In genomic region chr12:76238688-76239087, GRCh38 we compare ENCODE assay signal across 17 cellular contexts.
DNase-seq lines count a peak whose midpoint lies in the region; ATAC-seq, FAIRE-seq and TF ChIP-seq lines count a peak whose summit lies in the region.
"Had no signal": no experiment of that assay in that cellular context is flagged by ENCODE, and none has a peak within 500 bp of the region (broad histone marks: within the 10 kb centered on the region; RNA-seq: fewer than 3 reads in every experiment).

No MANE protein-coding gene starts in this region.

- H3K4me3 Mint-ChIP-seq in astrocyte (ENCODE audit: unreplicated experiment), result no peak overlapping the region
- H3K4me3 Mint-ChIP-seq: B cell; CD4-positive, alpha-beta T cell; HFFc6 had no signal

- DNase-seq in HepG2 (ENCODE audit: low spot score) (no peak), astrocyte (ENCODE audit: low read depth) (no peak), keratinocyte (ENCODE audit: low read depth, low spot score) (no peak), H7 (no peak), PC-9 (no peak)
- DNase-seq in activated CD8-positive, alpha-beta memory T cell treated with anti-CD3 and anti-CD28 coated beads, Interleukin-2, amount 50 U/mL, for 4 hours, result no peak
- DNase-seq: C1 segment of cervical spinal cord; CD4-positive, alpha-beta T cell; DMS79 treated with DMSO at 0.1 percent for 48 hours had no signal

- no peak for TF ChIP-seq POLR2A in HepG2 (IDR thresholded peaks at IDR 0.05; ENCODE audit: insufficient read depth in 1 of 2, low read depth in 2 of 2, low read length in 2 of 2)

- H4K20me1 ChIP-seq in HepG2 (ENCODE audit: insufficient read depth, low read length) (no peaks in the 10 kb centered on the region), astrocyte (ENCODE audit: insufficient read depth, low read length) (no peaks in the 10 kb centered on the region), keratinocyte (ENCODE audit: control insufficient read depth, extremely low read depth, insufficient read depth, low read length) (no peaks in the 10 kb centered on the region), PC-9 (ENCODE audit: insufficient read depth) (no peaks in the 10 kb centered on the region)

- peaks cover 4% of the 10 kb centered on the region for H3K9me3 Mint-ChIP-seq in astrocyte (ENCODE audit: unreplicated experiment)
- H3K9me3 Mint-ChIP-seq: CD4-positive, alpha-beta T cell; HFFc6 had no signal

- intact Hi-C loops in HepG2 (cut with micrococcal nuclease; ENCODE audit: unreplicated experiment), result no loop called here
- intact Hi-C loops in PC-9 (cut with micrococcal nuclease; ENCODE audit: unreplicated experiment), result no loop called here

- no peak for ATAC-seq in HepG2

- H2AFZ ChIP-seq in HepG2 (ENCODE audit: low read length) (no peak overlapping the region), astrocyte (ENCODE audit: low read depth, low read length) (no peak overlapping the region), keratinocyte (ENCODE audit: control insufficient read depth, low read length) (no peak overlapping the region), PC-9 (no peak overlapping the region)

- BruUV-seq in HepG2 (replicated peaks; lab: Mats Ljungman, UMichigan) (no TSS peak), PC-9 (replicated peaks; lab: Mats Ljungman, UMichigan) (no TSS peak)

- H3F3A ChIP-seq in PC-9 (ENCODE audit: insufficient read depth, low read depth), result peaks cover 13% of the 10 kb centered on the region; the same call in 1 of the 2 replicates

- WGBS in liver, result 35% methylated on average over 4 of the region's 4 CpGs
- WGBS in HepG2 (ENCODE audit: low lambda C conversion rate), result 42% methylated on average over 4 of the region's 4 CpGs

- no peaks in the 10 kb centered on the region for H3K36me3 ChIP-seq in liver (ENCODE audit: control insufficient read depth in 4 of 4, insufficient read depth in 3 of 4, low read depth in 1 of 4, low read length in 3 of 4)
- H3K36me3 ChIP-seq in HepG2 (replicated peaks in 1 of 2; ENCODE audit: control insufficient read depth in 1 of 2, insufficient read depth in 2 of 2, low read length in 2 of 2), result no peaks in the 10 kb centered on the region
- H3K36me3 ChIP-seq in astrocyte (ENCODE audit: insufficient read depth, low read length), result no peaks in the 10 kb centered on the region
- no peaks in the 10 kb centered on the region for H3K36me3 ChIP-seq in keratinocyte (ENCODE audit: control insufficient read depth in 2 of 2, extremely low read depth in 1 of 2, insufficient read depth in 2 of 2, low read length in 2 of 2)
- no peaks in the 10 kb centered on the region for H3K36me3 ChIP-seq in H7 (replicated peaks; ENCODE audit: control insufficient read depth, insufficient read depth, low read length)
- H3K36me3 ChIP-seq in PC-9 (ENCODE audit: low read depth), result no peaks in the 10 kb centered on the region

- H3K9me1 ChIP-seq in keratinocyte (ENCODE audit: control insufficient read depth, extremely low read depth, insufficient read depth, low read length), result no peaks in the 10 kb centered on the region

- no peaks in the 10 kb centered on the region for H3K27me3 ChIP-seq in liver (ENCODE audit: control insufficient read depth in 4 of 4, insufficient read depth in 4 of 4, low read length in 3 of 4)
- no peaks in the 10 kb centered on the region for H3K27me3 ChIP-seq in HepG2 (ENCODE audit: control insufficient read depth in 1 of 2, insufficient read depth in 2 of 2, low read length in 2 of 2)
- H3K27me3 ChIP-seq in astrocyte (ENCODE audit: insufficient read depth, low read length), result no peaks in the 10 kb centered on the region
- H3K27me3 ChIP-seq in keratinocyte (ENCODE audit: control insufficient read depth, extremely low read depth, insufficient read depth, low read length), result no peaks in the 10 kb centered on the region
- H3K27me3 ChIP-seq in H7 (ENCODE audit: control insufficient read depth, insufficient read depth, low read length), result no peaks in the 10 kb centered on the region
- no peaks in the 10 kb centered on the region for H3K27me3 ChIP-seq in PC-9 (ENCODE audit: insufficient read depth, low read depth)

- H3K4me3 ChIP-seq in liver (ENCODE audit: low read depth in 1 of 3, low read length in 3 of 3) (no peak overlapping the region), HepG2 (replicated peaks in 1 of 3; ENCODE audit: insufficient read depth in 1 of 3, low read depth in 2 of 3, low read length in 3 of 3) (no peak overlapping the region), astrocyte (ENCODE audit: insufficient read depth, low read depth, low read length) (no peak overlapping the region), keratinocyte (ENCODE audit: control insufficient read depth in 2 of 3, extremely low read depth in 1 of 3, insufficient read depth in 2 of 3, low read depth in 1 of 3, low read length in 3 of 3) (no peak overlapping the region), H7 (ENCODE audit: insufficient read depth, low read depth, low read length) (no peak overlapping the region), PC-9 (no peak overlapping the region)

- FAIRE-seq in HepG2 (lab: Jason Lieb, UNC), result no peak
- no peak for FAIRE-seq in astrocyte (lab: Jason Lieb, UNC)
- no peak for FAIRE-seq in keratinocyte (lab: Jason Lieb, UNC)
- FAIRE-seq: A204.1, G401.6, GM12892, H1, HTR-8/SVneo had no signal

- CTCF ChIA-PET in HepG2 (lab: Yijun Ruan, JAX; ENCODE audit: low intra/inter-chr PET ratio, low total read pairs), result no interaction called here
- CTCF ChIA-PET in PC-9 (lab: Charles Lee), result interaction anchor here (0.7 kb wide), 1 partner anchor 76 kb away, joined by 4 read pairs; no protein-coding TSS in a partner anchor

- in situ Hi-C loops in HepG2 (cut with HindIII; ENCODE audit: extremely low pct_ligation_motif_present, low pct_unique_long_range_greater_than_20kb), result no loop called here

- TF ChIP-seq RAD21 in liver (IDR thresholded peaks at IDR 0.05), result peak; percentile 19 to 55
- TF ChIP-seq RAD21 in HepG2 (CRISPR knock-in tag; IDR thresholded peaks at IDR 0.05), result no peak

- no peak for TF ChIP-seq CTCF in liver (IDR thresholded peaks at IDR 0.05; ENCODE audit: low read depth, low read length, missing input control)
- TF ChIP-seq CTCF in HepG2 (CRISPR knock-in tag; IDR thresholded peaks at IDR 0.05), result no peak
- no peak for TF ChIP-seq CTCF in astrocyte (IDR thresholded peaks at IDR 0.05; ENCODE audit: insufficient read depth, low read depth, low read length)
- TF ChIP-seq CTCF in keratinocyte (optimal IDR thresholded peaks at IDR 0.05 in 1 of 3, IDR thresholded peaks at IDR 0.05 in 1 of 3, conservative IDR thresholded peaks at IDR 0.05 in 1 of 3; ENCODE audit: extremely low read depth in 1 of 3, insufficient read depth in 2 of 3, low read length in 3 of 3), result no peak
- no peak for TF ChIP-seq CTCF in PC-9 (conservative IDR thresholded peaks at IDR 0.05)

- H3K9me3 ChIP-seq in liver (ENCODE audit: control insufficient read depth in 4 of 4, low read length in 3 of 4) (no peaks in the 10 kb centered on the region), HepG2 (ENCODE audit: low read length) (no peaks in the 10 kb centered on the region), astrocyte (ENCODE audit: insufficient read depth, low read depth, low read length) (no peaks in the 10 kb centered on the region), keratinocyte (ENCODE audit: control insufficient read depth, low read depth, low read length) (no peaks in the 10 kb centered on the region), PC-9 (ENCODE audit: insufficient read depth, low read depth) (no peaks in the 10 kb centered on the region; the same call in 1 of the 2 replicates)

- H3K27me3 Mint-ChIP-seq in astrocyte (ENCODE audit: low read depth, unreplicated experiment), result no peaks in the 10 kb centered on the region
- H3K27me3 Mint-ChIP-seq: B cell; CD4-positive, alpha-beta T cell had no signal

- H3K9me2 ChIP-seq in PC-9 (ENCODE audit: insufficient read depth), result no peaks in the 10 kb centered on the region

- dilution Hi-C loops in keratinocyte (cut with MboI; ENCODE audit: extremely low pct_ligation_motif_present, low sequenced_read_pairs), result no loop called here

- TF ChIP-seq EP300 in HepG2 (IDR thresholded peaks at IDR 0.05; ENCODE audit: low read depth in 2 of 2, low read length in 2 of 2) (no peak), HepG2 (CRISPR knock-in tag; IDR thresholded peaks at IDR 0.05; ENCODE audit: borderline replicate concordance) (no peak)

- H3K79me2 ChIP-seq in HepG2 (ENCODE audit: insufficient read depth, low read length), result no peaks in the 10 kb centered on the region
- no peaks in the 10 kb centered on the region for H3K79me2 ChIP-seq in astrocyte (ENCODE audit: insufficient read depth, low read length)
- no peaks in the 10 kb centered on the region for H3K79me2 ChIP-seq in keratinocyte (ENCODE audit: control insufficient read depth, insufficient read depth, low read length)
- H3K79me2 ChIP-seq in PC-9 (ENCODE audit: low read depth), result no peaks in the 10 kb centered on the region

- H3K27ac ChIP-seq in liver (ENCODE audit: low read depth in 1 of 2, low read length in 2 of 2) (peak overlapping the region; percentile 14 to 41), HepG2 (ENCODE audit: extremely low read length, insufficient read depth, low read length) (no peak overlapping the region), astrocyte (ENCODE audit: low read depth, low read length) (peak overlapping the region; percentile 1), keratinocyte (ENCODE audit: control insufficient read depth, insufficient read depth, low read length) (peak overlapping the region; percentile 29), PC-9 (no peak overlapping the region)

- no peak overlapping the region for H3K27ac Mint-ChIP-seq in astrocyte (ENCODE audit: unreplicated experiment)
- H3K27ac Mint-ChIP-seq: B cell; CD4-positive, alpha-beta T cell had no signal

- H3K36me3 Mint-ChIP-seq in astrocyte (ENCODE audit: low read depth, unreplicated experiment), result no peaks in the 10 kb centered on the region

- H3K4me2 ChIP-seq in HepG2 (ENCODE audit: low read depth, low read length) (no peak overlapping the region), astrocyte (ENCODE audit: low read length) (no peak overlapping the region), keratinocyte (ENCODE audit: control insufficient read depth, extremely low read depth, insufficient read depth, low read depth, low read length) (peak overlapping the region; percentile 27), PC-9 (no peak overlapping the region)

- POLR2A ChIA-PET in HepG2 (lab: Yijun Ruan, JAX), result no interaction called here
- POLR2A ChIA-PET in PC-9 (lab: Charles Lee; ENCODE audit: unreplicated experiment), result no interaction called here

- H3K9ac ChIP-seq in liver (ENCODE audit: low read depth in 1 of 2, low read length in 2 of 2) (no peak overlapping the region), HepG2 (ENCODE audit: insufficient read depth, low read depth, low read length) (no peak overlapping the region), astrocyte (ENCODE audit: low read length) (no peak overlapping the region), keratinocyte (ENCODE audit: control insufficient read depth, extremely low read depth, insufficient read depth, low read length) (no peak overlapping the region)

- H3K4me1 ChIP-seq in liver (ENCODE audit: control insufficient read depth in 4 of 4, insufficient read depth in 4 of 4, low read length in 3 of 4), result peaks cover 7 to 31% (median 27%) of the 10 kb centered on the region in 4 donors
- H3K4me1 ChIP-seq in HepG2 (ENCODE audit: insufficient read depth, low read length), result 0 out of 2 replicates have a peak, but pooled peaks cover 5% of the 10 kb centered on the region
- peaks cover 31% of the 10 kb centered on the region for H3K4me1 ChIP-seq in astrocyte (ENCODE audit: insufficient read depth, low read length)
- peaks cover 32% of the 10 kb centered on the region for H3K4me1 ChIP-seq in keratinocyte (ENCODE audit: control insufficient read depth, extremely low read depth, insufficient read depth, low read length)
- H3K4me1 ChIP-seq in PC-9 (replicated peaks; ENCODE audit: insufficient read depth), result peaks cover 18% of the 10 kb centered on the region

- peaks cover 16% of the 10 kb centered on the region for H3K4me1 Mint-ChIP-seq in astrocyte (ENCODE audit: low read depth, unreplicated experiment)
- H3K4me1 Mint-ChIP-seq: B cell had no signal

Comparison
In these comparisons a context has a peak if more than half of its experiments do, and no peak if none do; other contexts are left out.
1. H3K27ac ChIP-seq: peak in liver (2 of 2), astrocyte (single experiment) and keratinocyte (single experiment); none in HepG2 (single experiment) and PC-9 (single experiment).